1 cellular context compared by ENCODE assay signal in the genomic region with DNA sequence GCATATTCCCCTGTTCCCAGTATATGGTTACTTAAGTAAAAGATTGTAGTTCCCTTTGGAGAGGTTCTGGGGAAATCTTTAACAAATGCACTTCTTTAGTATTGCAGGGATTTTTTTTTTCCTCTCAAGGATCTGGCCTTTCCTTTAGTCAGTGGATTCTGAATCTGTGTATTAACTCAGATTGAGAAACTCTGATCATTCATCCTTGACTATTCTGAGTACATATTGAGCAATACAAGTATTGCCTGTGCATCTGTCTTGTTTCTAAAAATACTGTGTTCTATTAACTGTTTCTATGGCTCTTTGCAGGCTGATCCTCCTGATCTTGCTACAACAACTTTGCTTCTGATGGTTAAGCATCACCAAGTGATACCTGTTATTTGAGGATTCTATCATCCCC.
TF ChIP-seq lines count a peak whose summit lies in the region.

No MANE protein-coding gene starts in this region.

TF ChIP-seq in liver, 16 proteins besides CTCF, POLR2A, EP300 and RAD21 (continued from another document):
- TF ChIP-seq REST (IDR thresholded peaks at IDR 0.05), result no peak
- peak in 1 of 2 donors; percentile 13 for TF ChIP-seq GABPA (IDR thresholded peaks at IDR 0.05 in 1 of 2, conservative IDR thresholded peaks at IDR 0.05 in 1 of 2)
- TF ChIP-seq NR2F2 (IDR thresholded peaks at IDR 0.05), result no peak
- no peak for TF ChIP-seq TAF1 (conservative IDR thresholded peaks at IDR 0.05)
- peak; percentile 33 for TF ChIP-seq FOXA2 (IDR thresholded peaks at IDR 0.05)
- peak; percentile 41 to 82 for TF ChIP-seq RXRA (IDR thresholded peaks at IDR 0.05)
- TF ChIP-seq ZBTB33 (IDR thresholded peaks at IDR 0.05), result peak; percentile 31
- peak; percentile 58 to 76 for TF ChIP-seq HNF4A (conservative IDR thresholded peaks at IDR 0.05)
- peak; percentile 53 for TF ChIP-seq YY1 (IDR thresholded peaks at IDR 0.05)
- TF ChIP-seq SP1 (IDR thresholded peaks at IDR 0.05), result peak; percentile 8
